In genomic region chr1:223714849-223715709, GRCh38 we compare ENCODE assay signal across 1 cellular context.
TF ChIP-seq lines count a peak whose summit lies in the region.

No MANE protein-coding gene starts in this region.

TF ChIP-seq in K562, 482 proteins besides CTCF, POLR2A, EP300 and RAD21 (continued from another document and continues in another):
- TF ChIP-seq RERE (CRISPR knock-in tag; IDR thresholded peaks at IDR 0.05; ENCODE audit: borderline replicate concordance), result no peak
- TF ChIP-seq ZNF239 (CRISPR knock-in tag; IDR thresholded peaks at IDR 0.05), result no peak
- TF ChIP-seq ZNF512 (tag; IDR thresholded peaks at IDR 0.05), result no peak
- TF ChIP-seq YY1 (IDR thresholded peaks at IDR 0.05; ENCODE audit: borderline replicate concordance in 1 of 3, control insufficient read depth in 1 of 3, extremely low read depth in 1 of 3, insufficient read depth in 3 of 3, insufficient read length in 1 of 3, insufficient replicate concordance in 2 of 3, low read depth in 1 of 3, low read length in 2 of 3), result no peak
- TF ChIP-seq BHLHE40 (IDR thresholded peaks at IDR 0.05; ENCODE audit: low read length), result 0 out of 2 replicates have a peak, but pooled peaks have one; percentile 4
- TF ChIP-seq ZNF407 (IDR thresholded peaks at IDR 0.05; ENCODE audit: low read depth), result no peak
- TF ChIP-seq HINFP (tag; conservative IDR thresholded peaks at IDR 0.05; ENCODE audit: low read depth), result no peak
- peak; percentile 58; the same call in 1 of the 2 replicates for TF ChIP-seq POLR2H (tag; IDR thresholded peaks at IDR 0.05; ENCODE audit: low read depth)
- TF ChIP-seq FOXK1 (CRISPR knock-in tag; IDR thresholded peaks at IDR 0.05; ENCODE audit: borderline replicate concordance), result 0 out of 2 replicates have a peak, but pooled peaks have one; percentile 64
- TF ChIP-seq NR2F6 (CRISPR knock-in tag; IDR thresholded peaks at IDR 0.05), result no peak
- no peak for TF ChIP-seq ZHX1 (conservative IDR thresholded peaks at IDR 0.05; ENCODE audit: low read length)
- TF ChIP-seq MEF2D (tag; conservative IDR thresholded peaks at IDR 0.05; ENCODE audit: low read depth), result 0 out of 2 replicates have a peak, but pooled peaks have one; percentile 10
- peak; percentile 83; the same call in 1 of the 2 replicates for TF ChIP-seq ETV5 (CRISPR knock-in tag; IDR thresholded peaks at IDR 0.05; ENCODE audit: low read depth)
- no peak for TF ChIP-seq COPS2 (conservative IDR thresholded peaks at IDR 0.05)
- TF ChIP-seq ZC3H11A (IDR thresholded peaks at IDR 0.05; ENCODE audit: low read depth, low read length), result no peak
- TF ChIP-seq ZNF384 (IDR thresholded peaks at IDR 0.05; ENCODE audit: low read depth, low read length), result peak; percentile 66
- TF ChIP-seq PHB (CRISPR knock-in tag; IDR thresholded peaks at IDR 0.05), result no peak
- peak; percentile 18; the same call in 1 of the 2 replicates for TF ChIP-seq ETV1 (tag; conservative IDR thresholded peaks at IDR 0.05; ENCODE audit: low read depth)
- TF ChIP-seq ZBTB43 (CRISPR knock-in tag; IDR thresholded peaks at IDR 0.05), result 0 out of 2 replicates have a peak, but pooled peaks have one; percentile 55
- TF ChIP-seq CBFA2T2 (conservative IDR thresholded peaks at IDR 0.05), result no peak; the same call in 1 of the 2 replicates
- TF ChIP-seq EP400 (IDR thresholded peaks at IDR 0.05), result peak; percentile 49; the same call in 1 of the 2 replicates
- TF ChIP-seq C11orf30 (IDR thresholded peaks at IDR 0.05; ENCODE audit: low read depth), result no peak
- TF ChIP-seq ZNF143 (CRISPR knock-in tag; IDR thresholded peaks at IDR 0.05), result no peak
- TF ChIP-seq ZC3H8 (IDR thresholded peaks at IDR 0.05), result no peak
- peak; percentile 59 for TF ChIP-seq KDM5B (IDR thresholded peaks at IDR 0.05; ENCODE audit: insufficient replicate concordance, low read depth, low read length)
- peak; percentile 37; the same call in 1 of the 2 replicates for TF ChIP-seq SUPT5H (IDR thresholded peaks at IDR 0.05)
- no peak for TF ChIP-seq ATF1 (CRISPR knock-in tag; IDR thresholded peaks at IDR 0.05)
- no peak for TF ChIP-seq ATF1 (tag; IDR thresholded peaks at IDR 0.05)
- no peak for TF ChIP-seq SAFB2 (IDR thresholded peaks at IDR 0.05; ENCODE audit: borderline replicate concordance, low read depth, low read length, severe bottlenecking)
- TF ChIP-seq JUND (IDR thresholded peaks at IDR 0.05; ENCODE audit: borderline replicate concordance, low read depth, low read length), result peak; percentile 88
- TF ChIP-seq JUND (tag; IDR thresholded peaks at IDR 0.05; ENCODE audit: borderline replicate concordance, low read depth, low read length), result peak; percentile 81; the same call in 2 of the 3 replicates
- no peak for TF ChIP-seq POLR3G (IDR thresholded peaks at IDR 0.05; ENCODE audit: extremely low read depth, insufficient read length, insufficient replicate concordance)
- no peak for TF ChIP-seq ETS2 (tag; IDR thresholded peaks at IDR 0.05; ENCODE audit: borderline replicate concordance, poor library complexity, severe bottlenecking)
- peak; percentile 13; the same call in 1 of the 2 replicates for TF ChIP-seq MTA1 (IDR thresholded peaks at IDR 0.05; ENCODE audit: borderline replicate concordance)
- no peak for TF ChIP-seq TCF15 (CRISPR knock-in tag; IDR thresholded peaks at IDR 0.05)
- TF ChIP-seq FOS (IDR thresholded peaks at IDR 0.05; ENCODE audit: extremely low read depth, insufficient read length), result no peak
- TF ChIP-seq SP1 (CRISPR knock-in tag; IDR thresholded peaks at IDR 0.05), result peak; percentile 81
- TF ChIP-seq EGR1 (conservative IDR thresholded peaks at IDR 0.05), result peak; percentile 68
- no peak for TF ChIP-seq BRF1 (IDR thresholded peaks at IDR 0.05; ENCODE audit: borderline replicate concordance, extremely low read depth, insufficient read length)
- no peak for TF ChIP-seq PHF20 (IDR thresholded peaks at IDR 0.05; ENCODE audit: partially characterized antibody)
- TF ChIP-seq ZKSCAN1 (IDR thresholded peaks at IDR 0.05; ENCODE audit: low read depth, low read length), result no peak
- TF ChIP-seq MTA3 (IDR thresholded peaks at IDR 0.05; ENCODE audit: borderline replicate concordance), result peak; percentile 44; the same call in 1 of the 2 replicates
